Comparison of ENCODE assay signal across 11 cellular contexts in the genomic region with DNA sequence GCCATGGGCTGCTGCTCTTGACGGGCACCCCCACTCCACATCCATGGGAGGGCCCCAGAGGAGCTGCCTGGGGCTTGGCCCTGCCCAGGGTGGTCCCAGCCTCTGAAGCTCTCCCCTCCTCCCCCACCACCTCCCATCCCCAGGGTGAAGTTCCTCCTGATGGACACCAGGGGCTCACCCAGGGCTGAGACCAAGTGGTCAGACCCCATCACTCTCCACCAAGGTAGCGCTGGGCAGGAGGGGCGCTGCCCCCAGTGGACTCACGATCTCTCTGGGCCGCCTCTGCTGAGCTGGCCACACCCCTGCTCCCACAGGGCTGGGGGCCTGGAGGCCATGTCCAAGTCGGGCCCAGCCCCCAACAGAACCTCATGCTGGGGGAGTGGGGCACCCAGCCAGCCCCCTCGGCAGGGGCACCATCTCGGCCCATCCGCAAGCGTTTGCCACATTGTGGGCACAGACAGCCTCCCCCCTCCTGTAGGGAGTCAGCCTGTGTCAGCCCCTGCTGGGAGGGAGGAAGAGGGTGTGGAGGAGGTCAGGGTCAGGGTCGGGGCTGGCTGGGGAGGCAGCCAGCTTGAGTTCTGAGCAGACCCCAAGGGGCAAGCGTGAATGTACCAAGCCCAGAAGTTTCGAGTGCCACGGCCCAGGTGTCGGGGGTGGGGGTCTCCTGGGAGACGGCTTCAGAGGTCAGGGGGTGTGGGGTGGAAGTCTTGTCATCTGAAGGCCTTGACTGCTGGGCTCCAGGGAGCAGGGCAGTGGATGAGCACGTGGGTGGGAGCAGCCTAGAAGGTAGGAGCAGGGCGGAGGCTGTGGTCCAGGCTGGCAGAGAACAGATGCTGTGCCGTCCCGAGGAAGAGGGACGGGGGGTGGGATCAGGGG. TPM values are rescaled to one million over a fixed set of nuclear protein-coding genes. Genes with fewer than 3 reads are reported as not detected.
DNase-seq lines count a peak whose midpoint lies in the region; ATAC-seq and TF ChIP-seq lines count a peak whose summit lies in the region.
"Had no signal": no experiment of that assay in that cellular context is flagged by ENCODE, and none has a peak within 500 bp of the region (broad histone marks: within the 10 kb centered on the region; RNA-seq: fewer than 3 reads in every experiment).

No MANE protein-coding gene starts in this region.

- H3K4me3 Mint-ChIP-seq in GM23338 (no peak overlapping the region), mesothelial cell of epicardium (no peak overlapping the region)
- H3K4me3 Mint-ChIP-seq: activated naive CD4-positive, alpha-beta T cell treated with anti-CD3 and anti-CD28 coated beads, Interleukin-2, amount 50 U/mL, for 24 hours had no signal

- DNase-seq in BE2C (peak; percentile 46), GM23338 (ENCODE audit: low spot score) (peak; percentile 81), amniotic epithelial cell (ENCODE audit: low read depth) (peak; percentile 37), mesothelial cell of epicardium (ENCODE audit: low spot score in 2 of 2, unreplicated experiment in 2 of 2) (no peak), MM.1S (no peak)
- DNase-seq in stimulated activated CD8-positive, alpha-beta memory T cell treated with anti-CD3 and anti-CD28 coated beads, Interleukin-4, amount 100 ng/mL, for 48 hours, result no peak
- DNase-seq: stimulated activated CD4-positive, alpha-beta T cell treated with anti-CD3 and anti-CD28 coated beads, Interleukin-15, amount 100 ng/mL, for 24 hours had no signal

- H3K9me3 Mint-ChIP-seq in GM23338, result no peaks in the 10 kb centered on the region
- no peaks in the 10 kb centered on the region for H3K9me3 Mint-ChIP-seq in mesothelial cell of epicardium
- H3K9me3 Mint-ChIP-seq: activated naive CD4-positive, alpha-beta T cell treated with anti-CD3 and anti-CD28 coated beads, Interleukin-2, amount 50 U/mL, for 24 hours had no signal

- H3K4me2 ChIP-seq in GM23338 (no peak overlapping the region), MM.1S (ENCODE audit: low read depth, low read length) (no peak overlapping the region)

- H3K27me3 Mint-ChIP-seq in GM23338 (ENCODE audit: insufficient read depth, low read depth, poor library complexity) (peaks cover 6% of the 10 kb centered on the region), mesothelial cell of epicardium (ENCODE audit: low read depth) (no peaks in the 10 kb centered on the region)
- H3K27me3 Mint-ChIP-seq: activated naive CD4-positive, alpha-beta T cell treated with anti-CD3 and anti-CD28 coated beads, Interleukin-2, amount 50 U/mL, for 24 hours had no signal

- H3K9ac ChIP-seq in MM.1S (ENCODE audit: low read length), result no peak overlapping the region

- no peak overlapping the region for H3K27ac ChIP-seq in GM23338 (ENCODE audit: low read depth)
- H3K27ac ChIP-seq in MM.1S (ENCODE audit: low read length), result no peak overlapping the region
- H3K27ac ChIP-seq: vagina had no signal

- H4K20me1 ChIP-seq in GM23338 (replicated peaks; ENCODE audit: insufficient read depth), result no peaks in the 10 kb centered on the region
- H4K20me1 ChIP-seq in MM.1S (ENCODE audit: insufficient read depth, low read length), result no peaks in the 10 kb centered on the region

- no peaks in the 10 kb centered on the region for H3K9me2 ChIP-seq in GM23338 (ENCODE audit: insufficient read depth)
- H3K9me2 ChIP-seq in MM.1S (replicated peaks; ENCODE audit: insufficient read depth, low read length), result no peaks in the 10 kb centered on the region

- H3K4me3 ChIP-seq in BE2C (ENCODE audit: low read depth, low read length) (no peak overlapping the region), GM23338 (no peak overlapping the region), MM.1S (ENCODE audit: low read length) (no peak overlapping the region)
- H3K4me3 ChIP-seq: vagina had no signal

- peaks cover 5% of the 10 kb centered on the region for H3K4me1 Mint-ChIP-seq in GM23338
- H3K4me1 Mint-ChIP-seq in mesothelial cell of epicardium, result peaks cover 6% of the 10 kb centered on the region
- H3K4me1 Mint-ChIP-seq: activated naive CD4-positive, alpha-beta T cell treated with anti-CD3 and anti-CD28 coated beads, Interleukin-2, amount 50 U/mL, for 24 hours had no signal

- no peak overlapping the region for H3K27ac Mint-ChIP-seq in GM23338
- no peak overlapping the region for H3K27ac Mint-ChIP-seq in mesothelial cell of epicardium
- H3K27ac Mint-ChIP-seq: activated naive CD4-positive, alpha-beta T cell treated with anti-CD3 and anti-CD28 coated beads, Interleukin-2, amount 50 U/mL, for 24 hours had no signal

- H2AFZ ChIP-seq in GM23338 (no peak overlapping the region), MM.1S (ENCODE audit: low read length) (no peak overlapping the region)

- H3K36me3 ChIP-seq in BE2C, result no peaks in the 10 kb centered on the region
- no peaks in the 10 kb centered on the region for H3K36me3 ChIP-seq in GM23338 (ENCODE audit: insufficient read depth)
- H3K36me3 ChIP-seq in MM.1S (replicated peaks; ENCODE audit: insufficient read depth, low read length), result no peaks in the 10 kb centered on the region
- H3K36me3 ChIP-seq: vagina had no signal

- ATAC-seq in GM23338 (peak; percentile 46), GM19467 (IDR thresholded peaks at IDR 0.05; ENCODE audit: unreplicated experiment) (no peak), HG02610 (IDR thresholded peaks at IDR 0.05; ENCODE audit: unreplicated experiment) (no peak)

- H3F3A ChIP-seq in GM23338 (replicated peaks; ENCODE audit: low read depth), result no peaks in the 10 kb centered on the region
- H3F3A ChIP-seq in MM.1S (ENCODE audit: insufficient read depth, low read length), result no peaks in the 10 kb centered on the region

- H3K79me2 ChIP-seq in GM23338 (replicated peaks; ENCODE audit: insufficient read depth) (no peaks in the 10 kb centered on the region), MM.1S (ENCODE audit: low read length) (no peaks in the 10 kb centered on the region)

- peak; percentile 40 for TF ChIP-seq CTCF in BE2C (IDR thresholded peaks at IDR 0.05; ENCODE audit: low read depth, low read length)
- peak; percentile 48 to 50 for TF ChIP-seq CTCF in GM23338 (conservative IDR thresholded peaks at IDR 0.05; ENCODE audit: low read depth in 2 of 2)
- TF ChIP-seq CTCF in mesothelial cell of epicardium (IDR thresholded peaks at IDR 0.05; ENCODE audit: unreplicated experiment), result peak; percentile 55
- TF ChIP-seq CTCF in MM.1S (IDR thresholded peaks at IDR 0.05; ENCODE audit: low read length), result no peak

- H3K4me1 ChIP-seq in BE2C (no peaks in the 10 kb centered on the region; the same call in 1 of the 2 replicates), GM23338 (ENCODE audit: insufficient read depth) (peaks cover 12% of the 10 kb centered on the region), MM.1S (ENCODE audit: low read length) (no peaks in the 10 kb centered on the region)

- H3K9me3 ChIP-seq in BE2C (no peaks in the 10 kb centered on the region), MM.1S (replicated peaks; ENCODE audit: insufficient read depth, low read length) (no peaks in the 10 kb centered on the region)
- H3K9me3 ChIP-seq: vagina had no signal

- H3K27me3 ChIP-seq in BE2C (no peaks in the 10 kb centered on the region), GM23338 (ENCODE audit: insufficient read depth) (no peaks in the 10 kb centered on the region), MM.1S (replicated peaks; ENCODE audit: insufficient read depth, low read length) (no peaks in the 10 kb centered on the region)
- H3K27me3 ChIP-seq: vagina had no signal

- H3K36me3 Mint-ChIP-seq in GM23338 (ENCODE audit: low read depth), result no peaks in the 10 kb centered on the region
- H3K36me3 Mint-ChIP-seq in mesothelial cell of epicardium, result no peaks in the 10 kb centered on the region
- H3K36me3 Mint-ChIP-seq: activated naive CD4-positive, alpha-beta T cell treated with anti-CD3 and anti-CD28 coated beads, Interleukin-2, amount 50 U/mL, for 24 hours had no signal

TF ChIP-seq in GM23338, 12 proteins besides CTCF, POLR2A, EP300 and RAD21 (continues in another document):
- TF ChIP-seq, protein P1, sequence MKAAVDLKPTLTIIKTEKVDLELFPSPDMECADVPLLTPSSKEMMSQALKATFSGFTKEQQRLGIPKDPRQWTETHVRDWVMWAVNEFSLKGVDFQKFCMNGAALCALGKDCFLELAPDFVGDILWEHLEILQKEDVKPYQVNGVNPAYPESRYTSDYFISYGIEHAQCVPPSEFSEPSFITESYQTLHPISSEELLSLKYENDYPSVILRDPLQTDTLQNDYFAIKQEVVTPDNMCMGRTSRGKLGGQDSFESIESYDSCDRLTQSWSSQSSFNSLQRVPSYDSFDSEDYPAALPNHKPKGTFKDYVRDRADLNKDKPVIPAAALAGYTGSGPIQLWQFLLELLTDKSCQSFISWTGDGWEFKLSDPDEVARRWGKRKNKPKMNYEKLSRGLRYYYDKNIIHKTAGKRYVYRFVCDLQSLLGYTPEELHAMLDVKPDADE (IDR thresholded peaks at IDR 0.05), result no peak
- no peak for TF ChIP-seq EZH2phosphoT487 (IDR thresholded peaks at IDR 0.05; ENCODE audit: unreplicated experiment)
- TF ChIP-seq NANOG (IDR thresholded peaks at IDR 0.05; ENCODE audit: borderline replicate concordance), result no peak
- TF ChIP-seq STAT1 (IDR thresholded peaks at IDR 0.05; ENCODE audit: unreplicated experiment), result no peak
- no peak for TF ChIP-seq ZNF114 (CRISPR knock-in tag; IDR thresholded peaks at IDR 0.05)
- no peak for TF ChIP-seq POLR2AphosphoS5 (IDR thresholded peaks at IDR 0.05; ENCODE audit: low read depth)
- TF ChIP-seq EZH2 (IDR thresholded peaks at IDR 0.05; ENCODE audit: low read depth, unreplicated experiment), result no peak
- no peak for TF ChIP-seq CREB1 (CRISPR knock-in tag; IDR thresholded peaks at IDR 0.05; ENCODE audit: low read depth)
- TF ChIP-seq JUNB (IDR thresholded peaks at IDR 0.05; ENCODE audit: unreplicated experiment), result no peak
- TF ChIP-seq ZNF331 (CRISPR knock-in tag; IDR thresholded peaks at IDR 0.05; ENCODE audit: low read depth), result no peak

RNA-seq across cellular contexts. Expression of a gene that starts 2.8 kb away (rescaled TPM):
- polyA plus RNA-seq in BE2C (2012; ENCODE audit: insufficient read depth, insufficient read length, low read depth), result not detected
- total RNA-seq in GM23338 (2014; rRNA removed; shearing (Covaris generic)), result 3.0 and 5.2 TPM in 2 replicates
- 3.3 and 3.8 TPM in 2 replicates for polyA plus RNA-seq in GM23338 (2016; fragmentation: Nextera tagmentation; extraction: Ambion mirVana)
- total RNA-seq in mesothelial cell of epicardium, result 49.5 to 56.9 TPM (median 50.1 TPM) in 3 replicates

RNA-seq across cellular contexts. Expression of a gene that starts 29.9 kb away (rescaled TPM):
- polyA plus RNA-seq in BE2C (2012; ENCODE audit: insufficient read depth, insufficient read length, low read depth), result 0.83 TPM
- not detected in 2 replicates for total RNA-seq in GM23338 (2014; rRNA removed; shearing (Covaris generic))
- polyA plus RNA-seq in GM23338 (2016; fragmentation: Nextera tagmentation; extraction: Ambion mirVana), result 0.55 and 1.1 TPM in 2 replicates
- total RNA-seq in mesothelial cell of epicardium, result 0.18 to 0.44 TPM (median 0.34 TPM) in 3 replicates
- total RNA-seq: vagina had no signal

RNA-seq across cellular contexts. Expression of a gene that starts 51.7 kb away (rescaled TPM):
- polyA plus RNA-seq in BE2C (2012; ENCODE audit: insufficient read depth, insufficient read length, low read depth), result 11.5 TPM
- 72.8 and 77.9 TPM in 2 replicates for total RNA-seq in GM23338 (2014; rRNA removed; shearing (Covaris generic))
- polyA plus RNA-seq in GM23338 (2016; fragmentation: Nextera tagmentation; extraction: Ambion mirVana), result 29.7 and 36.1 TPM in 2 replicates
- 18.9 to 24.6 TPM (median 23.4 TPM) in 3 replicates for total RNA-seq in mesothelial cell of epicardium

Comparison
In these comparisons a context has a peak if more than half of its experiments do, and no peak if none do; other contexts are left out.
1. DNase-seq: peak in BE2C (single experiment), GM23338 (single experiment) and amniotic epithelial cell (single experiment); none in mesothelial cell of epicardium (0 of 2), stimulated activated CD8-positive, alpha-beta memory T cell treated with anti-CD3 and anti-CD28 coated beads, Interleukin-4, amount 100 ng/mL, for 48 hours (single experiment) and MM.1S (single experiment).